Comparison of ENCODE assay signal across 24 cellular contexts in the genomic region with DNA sequence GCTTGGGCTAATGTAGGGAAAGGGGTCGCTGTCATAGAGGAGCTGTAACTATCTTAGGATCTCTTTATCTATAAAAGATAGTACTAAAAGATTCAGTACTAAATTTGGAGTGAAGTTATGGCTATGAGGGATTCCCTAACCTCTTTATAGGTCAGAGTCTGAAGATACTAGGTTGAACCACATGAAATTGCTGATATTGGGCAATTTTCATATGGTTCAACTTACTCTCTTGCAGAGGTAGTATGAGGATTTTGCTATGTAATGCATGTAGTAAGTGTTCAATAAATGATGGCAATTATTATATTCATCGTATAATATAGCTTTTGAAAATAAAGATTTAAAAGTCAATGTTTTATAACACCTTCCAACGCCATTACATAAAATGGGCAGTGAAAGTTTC.
"Had no signal": no experiment of that assay in that cellular context is flagged by ENCODE, and none has a peak within 500 bp of the region (broad histone marks: within the 10 kb centered on the region; RNA-seq: fewer than 3 reads in every experiment).

No MANE protein-coding gene starts in this region.

- H3K27ac Mint-ChIP-seq: T-cell had no signal

- ATAC-seq: T-cell had no signal

- DNase-seq: Karpas-422, KG1, MG63, NCI-H1092, NCI-H1105 treated with DMSO at 0.1 percent for 48 hours, NCI-H1417 treated with DMSO at 0.1 percent for 48 hours, NCI-H146, NCI-H187, NCI-H2029, NCI-H2081 treated with DMSO at 0.1 percent for 48 hours, NCI-H2171, NCI-H226, NCI-H446, NCI-H510A, NCI-H524 treated with DMSO at 0.1 percent for 48 hours, NCI-H69, NCI-H774, SHP77, SK-N-SH, SW 1271, T-cell had no signal

- H3K4me2 ChIP-seq: SK-N-SH had no signal

- H3K9me3 Mint-ChIP-seq: T-cell had no signal

- H3K9me3 ChIP-seq: MG63, SK-N-SH had no signal

- H3K27me3 Mint-ChIP-seq: T-cell had no signal

- H3K36me3 ChIP-seq: MG63 had no signal

- H3K27me3 ChIP-seq: MG63 had no signal

- H3K27ac ChIP-seq: HL-60, RWPE1 had no signal

- H3K9ac ChIP-seq: SK-N-SH had no signal

- H3K36me3 Mint-ChIP-seq: T-cell had no signal

- FAIRE-seq: HTR-8/SVneo had no signal

- H3K4me3 Mint-ChIP-seq: T-cell had no signal

- H3K4me3 ChIP-seq: MG63 had no signal
